Comparison of ENCODE assay signal across 17 cellular contexts in genomic region chr4:9944431-9945425, GRCh38.
"Had no signal": no experiment of that assay in that cellular context is flagged by ENCODE, and none has a peak within 500 bp of the region (broad histone marks: within the 10 kb centered on the region; RNA-seq: fewer than 3 reads in every experiment).

No MANE protein-coding gene starts in this region.

- ATAC-seq: activated naive CD8-positive, alpha-beta T cell treated with anti-CD3 and anti-CD28 coated beads, Interleukin-2, amount 50 U/mL, for 24 hours; gastroesophageal sphincter; lower lobe of right lung; naive thymus-derived CD4-positive, alpha-beta T cell; psoas muscle had no signal

- H2AFZ ChIP-seq: hepatocyte had no signal

- H3K4me1 Mint-ChIP-seq: activated naive CD8-positive, alpha-beta T cell treated with anti-CD3 and anti-CD28 coated beads, Interleukin-2, amount 50 U/mL, for 24 hours; naive thymus-derived CD4-positive, alpha-beta T cell had no signal

- H3K4me2 ChIP-seq: hepatocyte had no signal

- H3K27me3 ChIP-seq: ascending aorta, gastroesophageal sphincter, hepatocyte, sigmoid colon, uterus had no signal

- H3K4me3 Mint-ChIP-seq: activated naive CD8-positive, alpha-beta T cell treated with anti-CD3 and anti-CD28 coated beads, Interleukin-2, amount 50 U/mL, for 24 hours; naive thymus-derived CD4-positive, alpha-beta T cell; stimulated activated naive CD8-positive, alpha-beta T cell treated with anti-CD3 and anti-CD28 coated beads, Interleukin-15, Interleukin-2, amounts not matched to agents 100 ng/mL and 50 ng/mL, for 24 hours had no signal

- DNase-seq: activated CD4-positive, alpha-beta T cell treated with anti-CD3 and anti-CD28 coated beads, Interleukin-2, amount 50 U/mL, for 4 hours; activated CD4-positive, CD25-positive, alpha-beta regulatory T cell treated with anti-CD3 and anti-CD28 coated beads, Interleukin-2, amount 50 U/mL, for 72 hours; activated naive CD4-positive, alpha-beta T cell treated with Interleukin-2 at 50 U/mL for 16 hours; activated naive CD8-positive, alpha-beta T cell treated with anti-CD3 and anti-CD28 coated beads, Interleukin-2, amount 50 U/mL, for 24 hours; lower lobe of right lung; midbrain; naive thymus-derived CD4-positive, alpha-beta T cell; occipital lobe; psoas muscle; sigmoid colon; stimulated activated CD4-positive, alpha-beta T cell treated with anti-CD3 and anti-CD28 coated beads, Interleukin-4, amount 100 ng/mL, for 1 hour; stimulated activated CD8-positive, alpha-beta memory T cell treated with anti-CD3 and anti-CD28 coated beads, Interleukin-4, amount 100 ng/mL, for 48 hours; uterus had no signal

- H3K27ac ChIP-seq: ascending aorta, gastroesophageal sphincter, hepatocyte, lower lobe of right lung, psoas muscle, sigmoid colon, uterus had no signal

- H3K36me3 ChIP-seq: ascending aorta, gastroesophageal sphincter, lower lobe of right lung, sigmoid colon, uterus had no signal

- H3K9me3 ChIP-seq: ascending aorta, gastroesophageal sphincter, lower lobe of right lung, psoas muscle, sigmoid colon, uterus had no signal

- H3K9me3 Mint-ChIP-seq: activated naive CD8-positive, alpha-beta T cell treated with anti-CD3 and anti-CD28 coated beads, Interleukin-2, amount 50 U/mL, for 24 hours; naive thymus-derived CD4-positive, alpha-beta T cell; stimulated activated naive CD8-positive, alpha-beta T cell treated with anti-CD3 and anti-CD28 coated beads, Interleukin-15, Interleukin-2, amounts not matched to agents 100 ng/mL and 50 ng/mL, for 24 hours had no signal

- H3K27me3 Mint-ChIP-seq: naive thymus-derived CD4-positive, alpha-beta T cell; stimulated activated naive CD8-positive, alpha-beta T cell treated with anti-CD3 and anti-CD28 coated beads, Interleukin-15, Interleukin-2, amounts not matched to agents 100 ng/mL and 50 ng/mL, for 24 hours had no signal

- H3K4me1 ChIP-seq: ascending aorta, gastroesophageal sphincter, lower lobe of right lung, sigmoid colon, uterus had no signal

- H3K4me3 ChIP-seq: ascending aorta, gastroesophageal sphincter, hepatocyte, lower lobe of right lung, psoas muscle, sigmoid colon, uterus had no signal

- H3K27ac Mint-ChIP-seq: activated naive CD8-positive, alpha-beta T cell treated with anti-CD3 and anti-CD28 coated beads, Interleukin-2, amount 50 U/mL, for 24 hours; naive thymus-derived CD4-positive, alpha-beta T cell; stimulated activated naive CD8-positive, alpha-beta T cell treated with anti-CD3 and anti-CD28 coated beads, Interleukin-15, Interleukin-2, amounts not matched to agents 100 ng/mL and 50 ng/mL, for 24 hours had no signal
